Comparison of ENCODE assay signal across 14 cellular contexts in the genomic region with DNA sequence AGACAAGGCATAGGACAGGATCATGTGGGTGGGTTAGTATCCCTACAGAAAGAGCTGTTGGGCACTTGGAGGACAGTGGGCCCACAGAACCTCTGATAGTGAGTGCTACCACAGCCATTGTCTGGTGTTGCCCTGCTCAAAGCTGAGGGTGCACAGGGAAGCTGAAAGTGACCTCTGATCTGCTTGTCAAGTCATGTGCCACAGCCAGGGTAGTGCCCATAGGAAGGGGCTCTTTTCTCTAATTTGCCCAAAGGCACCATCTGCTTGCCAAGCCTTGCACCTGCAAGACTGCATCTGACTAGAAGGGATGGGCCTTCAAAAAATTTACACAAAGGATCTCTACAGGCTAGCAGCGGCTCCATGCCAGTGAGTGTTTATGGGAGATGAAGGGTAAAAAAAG.
A peak's percentile ranks its signal among the peaks of the same experiment; 100 is the strongest.
DNase-seq lines count a peak whose midpoint lies in the region; ATAC-seq, FAIRE-seq and TF ChIP-seq lines count a peak whose summit lies in the region.
"Had no signal": no experiment of that assay in that cellular context is flagged by ENCODE, and none has a peak within 500 bp of the region (broad histone marks: within the 10 kb centered on the region; RNA-seq: fewer than 3 reads in every experiment).

No MANE protein-coding gene starts in this region.

- no peak overlapping the region for H3K27ac ChIP-seq in GM12878 (ENCODE audit: control insufficient read depth, insufficient read depth)
- H3K27ac ChIP-seq: cardiac muscle cell, gastrocnemius medialis, right atrium auricular region had no signal

- TF ChIP-seq CTCF in Loucy (conservative IDR thresholded peaks at IDR 0.05; ENCODE audit: low read length): peak; percentile 37; the same call in 1 of the 2 replicates
- no peak; a peak in 2 of 6 replicates for TF ChIP-seq CTCF in GM12878 (IDR thresholded peaks at IDR 0.05 in 2 of 3, conservative IDR thresholded peaks at IDR 0.05 in 1 of 3; ENCODE audit: control insufficient read depth in 2 of 3, extremely low read depth in 1 of 3, insufficient read depth in 1 of 3, low read depth in 3 of 3, low read length in 3 of 3)
- no peak for TF ChIP-seq CTCF in mucosa of descending colon (IDR thresholded peaks at IDR 0.05)

- H4K20me1 ChIP-seq in Loucy (ENCODE audit: insufficient read depth, low read length, poor library complexity, severe bottlenecking) (no peaks in the 10 kb centered on the region), GM12878 (ENCODE audit: control insufficient read depth, insufficient read depth) (no peaks in the 10 kb centered on the region)

- SMC1A ChIA-PET in GM12878 (lab: Charles Lee; ENCODE audit: uncharacterized antibody, unreplicated experiment): interaction anchor here (1.0 to 1.2 kb wide), 4 partner anchors 236 to 367 kb away, joined by 3 to 4 read pairs (median 3); no protein-coding TSS in a partner anchor

- TF ChIP-seq POLR2A in GM12878 (IDR thresholded peaks at IDR 0.05; ENCODE audit: low read depth, low read length): no peak

- WGBS in GM12878 (ENCODE audit: insufficient coverage, insufficient replicate concordance, low lambda C conversion rate, missing lambda C conversion rate): 100% methylated on average over 1 of the region's 1 CpG

- H2AFZ ChIP-seq in Loucy (ENCODE audit: low read length) (no peak overlapping the region), GM12878 (ENCODE audit: control insufficient read depth, low read depth, low read length) (no peak overlapping the region)

- H3K27me3 ChIP-seq in Loucy (ENCODE audit: insufficient read depth, low read length, poor library complexity, severe bottlenecking) (no peaks in the 10 kb centered on the region), GM12878 (replicated peaks in 1 of 2; ENCODE audit: control insufficient read depth in 2 of 2, insufficient read depth in 2 of 2, low read length in 1 of 2) (no peaks in the 10 kb centered on the region; a peak in 1 of 4 replicates)
- H3K27me3 ChIP-seq: cardiac muscle cell, gastrocnemius medialis, right atrium auricular region had no signal

- H3K9me3 ChIP-seq in Loucy (ENCODE audit: insufficient read depth, low read depth, low read length) (no peaks in the 10 kb centered on the region), GM12878 (replicated peaks; ENCODE audit: control insufficient read depth, insufficient read depth, low read length) (no peaks in the 10 kb centered on the region), mucosa of descending colon (no peaks in the 10 kb centered on the region)
- H3K9me3 ChIP-seq: gastrocnemius medialis, right atrium auricular region had no signal

- H3K9ac ChIP-seq in Loucy (ENCODE audit: low read depth, low read length, poor library complexity, severe bottlenecking): no peak overlapping the region
- H3K9ac ChIP-seq in GM12878 (ENCODE audit: control insufficient read depth, insufficient read depth, low read length): no peak overlapping the region

- DNase-seq in NCI-H1105 treated with DMSO at 0.1 percent for 48 hours (lab: John Stamatoyannopoulos, UW): peak; percentile 40
- DNase-seq in NCI-H1105 (lab: John Stamatoyannopoulos, UW): no peak
- no peak for DNase-seq in GM12878 (ENCODE audit: low read depth, low spot score)
- DNase-seq in mucosa of descending colon: peak in 1 of 3 donors; percentile 11
- no peak for DNase-seq in activated CD4-positive, alpha-beta T cell treated with anti-CD3 and anti-CD28 coated beads, Interleukin-2, amount 50 U/mL, for 48 hours
- no peak for DNase-seq in foreskin melanocyte
- DNase-seq in C1 segment of cervical spinal cord (lab: John Stamatoyannopoulos, UW): no peak
- DNase-seq: activated CD4-positive, alpha-beta T cell treated with anti-CD3 and anti-CD28 coated beads for 1 hour; effector memory CD8-positive, alpha-beta T cell; gastrocnemius medialis; NCI-H526 treated with DMSO at 0.1 percent for 48 hours had no signal

- CTCF ChIA-PET in GM12878 (lab: Yijun Ruan, JAX): interaction anchor here (1.0 to 1.8 kb wide), 2 partner anchors 11 to 290 kb away, joined by 4 to 7 read pairs; no protein-coding TSS in a partner anchor

- no peak for TF ChIP-seq EP300 in GM12878 (IDR thresholded peaks at IDR 0.05; ENCODE audit: borderline replicate concordance in 1 of 2, control insufficient read depth in 1 of 2, low read depth in 2 of 2, low read length in 2 of 2)

- no peak overlapping the region for H3K4me2 ChIP-seq in Loucy (ENCODE audit: low read depth, low read length, poor library complexity, severe bottlenecking)
- H3K4me2 ChIP-seq in GM12878 (ENCODE audit: control insufficient read depth, insufficient read depth): no peak overlapping the region

- RAD21 ChIA-PET in GM12878 (lab: Charles Lee; ENCODE audit: unreplicated experiment): interaction anchor here (1.2 kb wide), 1 partner anchor 288 kb away, joined by 4 read pairs; no protein-coding TSS in a partner anchor

- FAIRE-seq in GM12878 (lab: Jason Lieb, UNC): no peak

- no peaks in the 10 kb centered on the region for H3K9me2 ChIP-seq in Loucy (replicated peaks; ENCODE audit: low read depth, low read length)

- no peaks in the 10 kb centered on the region for H3K4me1 ChIP-seq in Loucy (ENCODE audit: insufficient read depth, low read length, poor library complexity, severe bottlenecking)
- H3K4me1 ChIP-seq in GM12878 (ENCODE audit: control insufficient read depth, insufficient read depth, low read length): no peaks in the 10 kb centered on the region
- no peaks in the 10 kb centered on the region for H3K4me1 ChIP-seq in mucosa of descending colon (ENCODE audit: low read depth)

- POLR2A ChIA-PET in GM12878 (lab: Charles Lee): no interaction called here

- H3F3A ChIP-seq in Loucy (ENCODE audit: low read depth): no peaks in the 10 kb centered on the region

- intact Hi-C loops in GM12878 (cut with micrococcal nuclease; ENCODE audit: unreplicated experiment) (loop anchor here (1.0 to 2.0 kb wide), 2 partner anchors 289 to 361 kb away; no protein-coding TSS in a partner anchor), mucosa of descending colon (cut with DNase I, micrococcal nuclease) (no loop called here)

- ATAC-seq in GM12878 (peak; percentile 66), mucosa of descending colon (peak; percentile 46)
- ATAC-seq: effector memory CD8-positive, alpha-beta T cell; gastrocnemius medialis had no signal

- in situ Hi-C loops in GM12878 (cut with MboI): no loop called here

- H3K4me3 ChIP-seq in Loucy (ENCODE audit: low read length, poor library complexity, severe bottlenecking): no peak overlapping the region
- H3K4me3 ChIP-seq in GM12878: no peak overlapping the region
- no peak overlapping the region for H3K4me3 ChIP-seq in mucosa of descending colon
- H3K4me3 ChIP-seq: cardiac muscle cell, gastrocnemius medialis, right atrium auricular region had no signal

- no TSS peak for BruUV-seq in GM12878 (replicated peaks; lab: Mats Ljungman, UMichigan)

- TF ChIP-seq RAD21 in GM12878 (IDR thresholded peaks at IDR 0.05; ENCODE audit: insufficient read depth, low read depth, low read length): peak; percentile 29; the same call in 1 of the 2 replicates

- H3K79me2 ChIP-seq in Loucy (ENCODE audit: insufficient read depth, low read length) (no peaks in the 10 kb centered on the region), GM12878 (ENCODE audit: control insufficient read depth, insufficient read depth, low read length) (no peaks in the 10 kb centered on the region)

- no peaks in the 10 kb centered on the region for H3K36me3 ChIP-seq in Loucy (ENCODE audit: insufficient read depth, low read length)
- no peaks in the 10 kb centered on the region for H3K36me3 ChIP-seq in GM12878 (ENCODE audit: control insufficient read depth in 2 of 2, insufficient read depth in 2 of 2, low read length in 1 of 2)
- no peaks in the 10 kb centered on the region for H3K36me3 ChIP-seq in mucosa of descending colon (ENCODE audit: low read depth)
- H3K36me3 ChIP-seq: cardiac muscle cell, gastrocnemius medialis, right atrium auricular region had no signal

TF ChIP-seq in GM12878, 131 proteins besides CTCF, POLR2A, EP300 and RAD21 (continues in another document):
- TF ChIP-seq CBX3 (IDR thresholded peaks at IDR 0.05; ENCODE audit: borderline replicate concordance, low read depth) (no peak), PAX8 (IDR thresholded peaks at IDR 0.05) (no peak), SRF (IDR thresholded peaks at IDR 0.05; ENCODE audit: low read depth in 2 of 2, low read length in 2 of 2) (no peak), NR2C1 (IDR thresholded peaks at IDR 0.05) (no peak), RCOR1 (conservative IDR thresholded peaks at IDR 0.05; ENCODE audit: low read depth, low read length) (no peak), SIX5 (IDR thresholded peaks at IDR 0.05; ENCODE audit: low read depth, low read length, severe bottlenecking) (no peak), TCF3 (IDR thresholded peaks at IDR 0.05; ENCODE audit: borderline replicate concordance, insufficient read depth, low read depth, low read length) (no peak), SREBF1 (IDR thresholded peaks at IDR 0.05; ENCODE audit: low read length) (no peak), GABPA (IDR thresholded peaks at IDR 0.05; ENCODE audit: low read depth) (no peak), RB1 (IDR thresholded peaks at IDR 0.05; ENCODE audit: borderline replicate concordance) (no peak)
- TF ChIP-seq, protein P1, sequence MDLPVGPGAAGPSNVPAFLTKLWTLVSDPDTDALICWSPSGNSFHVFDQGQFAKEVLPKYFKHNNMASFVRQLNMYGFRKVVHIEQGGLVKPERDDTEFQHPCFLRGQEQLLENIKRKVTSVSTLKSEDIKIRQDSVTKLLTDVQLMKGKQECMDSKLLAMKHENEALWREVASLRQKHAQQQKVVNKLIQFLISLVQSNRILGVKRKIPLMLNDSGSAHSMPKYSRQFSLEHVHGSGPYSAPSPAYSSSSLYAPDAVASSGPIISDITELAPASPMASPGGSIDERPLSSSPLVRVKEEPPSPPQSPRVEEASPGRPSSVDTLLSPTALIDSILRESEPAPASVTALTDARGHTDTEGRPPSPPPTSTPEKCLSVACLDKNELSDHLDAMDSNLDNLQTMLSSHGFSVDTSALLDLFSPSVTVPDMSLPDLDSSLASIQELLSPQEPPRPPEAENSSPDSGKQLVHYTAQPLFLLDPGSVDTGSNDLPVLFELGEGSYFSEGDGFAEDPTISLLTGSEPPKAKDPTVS (IDR thresholded peaks at IDR 0.05; ENCODE audit: low read depth, low read length): no peak
- TF ChIP-seq, protein P2, sequence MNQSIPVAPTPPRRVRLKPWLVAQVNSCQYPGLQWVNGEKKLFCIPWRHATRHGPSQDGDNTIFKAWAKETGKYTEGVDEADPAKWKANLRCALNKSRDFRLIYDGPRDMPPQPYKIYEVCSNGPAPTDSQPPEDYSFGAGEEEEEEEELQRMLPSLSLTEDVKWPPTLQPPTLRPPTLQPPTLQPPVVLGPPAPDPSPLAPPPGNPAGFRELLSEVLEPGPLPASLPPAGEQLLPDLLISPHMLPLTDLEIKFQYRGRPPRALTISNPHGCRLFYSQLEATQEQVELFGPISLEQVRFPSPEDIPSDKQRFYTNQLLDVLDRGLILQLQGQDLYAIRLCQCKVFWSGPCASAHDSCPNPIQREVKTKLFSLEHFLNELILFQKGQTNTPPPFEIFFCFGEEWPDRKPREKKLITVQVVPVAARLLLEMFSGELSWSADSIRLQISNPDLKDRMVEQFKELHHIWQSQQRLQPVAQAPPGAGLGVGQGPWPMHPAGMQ (IDR thresholded peaks at IDR 0.05; ENCODE audit: borderline replicate concordance): no peak
